In genomic region chr15:44988184-44988869, GRCh38 we compare ENCODE assay signal across 14 cellular contexts. TPM values are rescaled to one million over a fixed set of nuclear protein-coding genes. Genes with fewer than 3 reads are reported as not detected.
DNase-seq lines count a peak whose midpoint lies in the region; ATAC-seq, FAIRE-seq and TF ChIP-seq lines count a peak whose summit lies in the region.
"Not testable (repeated sequence)": the region's sequence is repeated elsewhere in the genome, so short reads cannot be mapped to it uniquely, and the experiment has no call there.
"Had no signal": no experiment of that assay in that cellular context is flagged by ENCODE, and none has a peak within 500 bp of the region (broad histone marks: within the 10 kb centered on the region; RNA-seq: fewer than 3 reads in every experiment).

No MANE protein-coding gene starts in this region.

- H4K20me1 ChIP-seq in astrocyte (ENCODE audit: insufficient read depth, low read length) = not testable (repeated sequence)

- 73 to 87% methylated on average over 1 of the region's 3 CpGs for WGBS in lung, 2 donors

- not testable (repeated sequence) for H3K4me3 Mint-ChIP-seq in activated T-cell treated with anti-CD3 and anti-CD28 coated beads, Interleukin-2, amount 50 U/mL, for 72 hours; astrocyte (ENCODE audit: unreplicated experiment)

- not testable (repeated sequence) for H3K9ac ChIP-seq in astrocyte (ENCODE audit: low read length)

- not testable (repeated sequence) for H3K36me3 Mint-ChIP-seq in activated T-cell treated with anti-CD3 and anti-CD28 coated beads, Interleukin-2, amount 50 U/mL, for 72 hours (ENCODE audit: insufficient read depth in 2 of 2); astrocyte (ENCODE audit: low read depth, unreplicated experiment)

- FAIRE-seq in GM18507 (lab: Jason Lieb, UNC) (peak; percentile 71), astrocyte (lab: Jason Lieb, UNC) (peak; percentile 73), bronchial epithelial cell (lab: Jason Lieb, UNC) (peak; percentile 99), islet of Langerhans (lab: Jason Lieb, UNC) (peak; percentile 41)

- H3K79me2 ChIP-seq in astrocyte (ENCODE audit: insufficient read depth, low read length) = not testable (repeated sequence)

- H3K9me3 Mint-ChIP-seq in activated T-cell treated with anti-CD3 and anti-CD28 coated beads, Interleukin-2, amount 50 U/mL, for 72 hours; astrocyte (ENCODE audit: unreplicated experiment): not testable (repeated sequence)

- not testable (repeated sequence) for H3K4me1 Mint-ChIP-seq in activated T-cell treated with anti-CD3 and anti-CD28 coated beads, Interleukin-2, amount 50 U/mL, for 72 hours (ENCODE audit: low read depth); astrocyte (ENCODE audit: low read depth, unreplicated experiment)

- not testable (repeated sequence) for H3K4me2 ChIP-seq in astrocyte (ENCODE audit: low read length)

- TF ChIP-seq CTCF in astrocyte (IDR thresholded peaks at IDR 0.05; ENCODE audit: insufficient read depth, low read depth, low read length); bronchial epithelial cell (IDR thresholded peaks at IDR 0.05; ENCODE audit: insufficient read depth, low read length, severe bottlenecking); lung (IDR thresholded peaks at IDR 0.05; ENCODE audit: control extremely low read depth, extremely low read depth): not testable (repeated sequence)

- not testable (repeated sequence) for H3K27ac Mint-ChIP-seq in activated T-cell treated with anti-CD3 and anti-CD28 coated beads, Interleukin-2, amount 50 U/mL, for 72 hours; astrocyte (ENCODE audit: unreplicated experiment)

- not testable (repeated sequence) for H3K4me1 ChIP-seq in astrocyte (ENCODE audit: insufficient read depth, low read length); lung (ENCODE audit: control insufficient read depth in 2 of 2, insufficient read depth in 2 of 2, low read length in 2 of 2)

- peak; percentile 19 to 27 for ATAC-seq in activated T-cell treated with anti-CD3 and anti-CD28 coated beads, Interleukin-2, amount 50 U/mL, for 72 hours (replicated peaks in 1 of 2)
- ATAC-seq in lung (ENCODE audit: insufficient read depth, low FRiP score) = peak; percentile 27
- ATAC-seq in stimulated activated naive CD8-positive, alpha-beta T cell treated with anti-CD3 and anti-CD28 coated beads, Interleukin-15, Interleukin-2, amounts not matched to agents 100 U/mL and 50 U/mL, for 24 hours = peak; percentile 6

- not testable (repeated sequence) for H3K27me3 ChIP-seq in astrocyte (ENCODE audit: insufficient read depth, low read length); bronchial epithelial cell (ENCODE audit: control insufficient read depth, insufficient read depth, low read length); lung (ENCODE audit: control insufficient read depth, insufficient read depth)

- H3K36me3 ChIP-seq in astrocyte (ENCODE audit: insufficient read depth, low read length); bronchial epithelial cell (ENCODE audit: control insufficient read depth, insufficient read depth, low read length); lung (ENCODE audit: control insufficient read depth in 2 of 2, insufficient read depth in 2 of 2, low read length in 2 of 2): not testable (repeated sequence)

- H3K27me3 Mint-ChIP-seq in activated T-cell treated with anti-CD3 and anti-CD28 coated beads, Interleukin-2, amount 50 U/mL, for 72 hours (ENCODE audit: low read depth) = peaks cover 27% of the 10 kb centered on the region
- H3K27me3 Mint-ChIP-seq in astrocyte (ENCODE audit: low read depth, unreplicated experiment) = peaks cover 13% of the 10 kb centered on the region

- not testable (repeated sequence) for H2AFZ ChIP-seq in astrocyte (ENCODE audit: low read depth, low read length)

- H3K4me3 ChIP-seq in astrocyte (ENCODE audit: insufficient read depth, low read depth, low read length); bronchial epithelial cell (ENCODE audit: low read depth, low read length); lung: not testable (repeated sequence)

- not testable (repeated sequence) for H3K27ac ChIP-seq in astrocyte (ENCODE audit: low read depth, low read length); lung (ENCODE audit: low read depth in 1 of 2, low read length in 1 of 2)

- H3K9me3 ChIP-seq in astrocyte (ENCODE audit: insufficient read depth, low read depth, low read length); lung (ENCODE audit: control insufficient read depth in 2 of 2, insufficient read depth in 1 of 2, low read length in 1 of 2): not testable (repeated sequence)

- DNase-seq in GM18507 (ENCODE audit: extremely low spot score, insufficient read length, low read depth); activated T-cell treated with anti-CD3 and anti-CD28 coated beads, Interleukin-2, amount 50 U/mL, for 72 hours; astrocyte (ENCODE audit: low read depth); bronchial epithelial cell (ENCODE audit: low read depth); lung (ENCODE audit: low spot score); stimulated activated naive CD8-positive, alpha-beta T cell treated with anti-CD3 and anti-CD28 coated beads, Interleukin-15, Interleukin-2, amounts not matched to agents 100 U/mL and 50 U/mL, for 24 hours: not testable (repeated sequence)

RNA-seq across cellular contexts. Expression of gene TERB2, which starts 31.8 kb away (rescaled TPM):
- total RNA-seq in activated T-cell treated with anti-CD3 and anti-CD28 coated beads, Interleukin-2, amount 50 U/mL, for 72 hours = not detected
- total RNA-seq in astrocyte (not detected in 2 replicates), bronchial epithelial cell (not detected in 2 replicates), lung (not detected)
- polyA plus RNA-seq in lung = not detected
- total RNA-seq: A172; A673; Caco-2; CD4-positive, CD25-positive, alpha-beta regulatory T cell; CD8-positive, alpha-beta T cell; HFFc6 had no signal
- polyA plus RNA-seq: BJ; CD4-positive, CD25-positive, alpha-beta regulatory T cell had no signal

RNA-seq across cellular contexts. Expression of gene SORD, which starts 34.7 kb away (rescaled TPM):
- 10 to 100 TPM in 1 of 2 donors, 1 to 10 TPM in 1; 10.0 to 17.6 TPM for total RNA-seq in activated T-cell treated with anti-CD3 and anti-CD28 coated beads, Interleukin-2, amount 50 U/mL, for 72 hours
- total RNA-seq in astrocyte (25.1 and 26.2 TPM in 2 replicates), bronchial epithelial cell (11.3 and 23.2 TPM in 2 replicates), lung (10 to 100 TPM; 17.9 to 18.2 TPM)
- 10 to 100 TPM in 1 of 2 donors, 1 to 10 TPM in 1; 3.5 to 14.9 TPM for polyA plus RNA-seq in lung
